In genomic region chr4:125382995-125383394, GRCh38 we compare ENCODE assay signal across 15 cellular contexts.
"Had no signal": no experiment of that assay in that cellular context is flagged by ENCODE, and none has a peak within 500 bp of the region (broad histone marks: within the 10 kb centered on the region; RNA-seq: fewer than 3 reads in every experiment).

No MANE protein-coding gene starts in this region.

- DNase-seq: activated CD4-positive, alpha-beta memory T cell treated with anti-CD3 and anti-CD28 coated beads, Interleukin-2, amount 10 ng/mL, durations not matched to agents 7 days and 5 days; activated CD4-positive, alpha-beta T cell treated with anti-CD3 and anti-CD28 coated beads for 48 hours; activated CD4-positive, CD25-positive, alpha-beta regulatory T cell; activated naive CD4-positive, alpha-beta T cell; activated naive CD8-positive, alpha-beta T cell treated with anti-CD3 and anti-CD28 coated beads for 36 hours; activated T-cell treated with anti-CD3 and anti-CD28 coated beads, Interleukin-2, amount 50 U/mL, for 1 hour; amniotic stem cell; effector memory CD8-positive, alpha-beta T cell; gastrocnemius medialis; head of caudate nucleus; kidney; left ventricle myocardium superior; naive B cell; stimulated activated naive CD4-positive, alpha-beta T cell treated with Interleukin-2 at 50 U/mL for 16 hours; tibial artery had no signal

- H3K36me3 ChIP-seq: gastrocnemius medialis, tibial artery had no signal

- H3K4me3 ChIP-seq: gastrocnemius medialis, tibial artery had no signal

- H3K4me1 ChIP-seq: gastrocnemius medialis had no signal

- H3K27me3 ChIP-seq: gastrocnemius medialis, tibial artery had no signal

- H3K9me3 ChIP-seq: gastrocnemius medialis, tibial artery had no signal
